Comparison of ENCODE assay signal across 1 cellular context in the genomic region with DNA sequence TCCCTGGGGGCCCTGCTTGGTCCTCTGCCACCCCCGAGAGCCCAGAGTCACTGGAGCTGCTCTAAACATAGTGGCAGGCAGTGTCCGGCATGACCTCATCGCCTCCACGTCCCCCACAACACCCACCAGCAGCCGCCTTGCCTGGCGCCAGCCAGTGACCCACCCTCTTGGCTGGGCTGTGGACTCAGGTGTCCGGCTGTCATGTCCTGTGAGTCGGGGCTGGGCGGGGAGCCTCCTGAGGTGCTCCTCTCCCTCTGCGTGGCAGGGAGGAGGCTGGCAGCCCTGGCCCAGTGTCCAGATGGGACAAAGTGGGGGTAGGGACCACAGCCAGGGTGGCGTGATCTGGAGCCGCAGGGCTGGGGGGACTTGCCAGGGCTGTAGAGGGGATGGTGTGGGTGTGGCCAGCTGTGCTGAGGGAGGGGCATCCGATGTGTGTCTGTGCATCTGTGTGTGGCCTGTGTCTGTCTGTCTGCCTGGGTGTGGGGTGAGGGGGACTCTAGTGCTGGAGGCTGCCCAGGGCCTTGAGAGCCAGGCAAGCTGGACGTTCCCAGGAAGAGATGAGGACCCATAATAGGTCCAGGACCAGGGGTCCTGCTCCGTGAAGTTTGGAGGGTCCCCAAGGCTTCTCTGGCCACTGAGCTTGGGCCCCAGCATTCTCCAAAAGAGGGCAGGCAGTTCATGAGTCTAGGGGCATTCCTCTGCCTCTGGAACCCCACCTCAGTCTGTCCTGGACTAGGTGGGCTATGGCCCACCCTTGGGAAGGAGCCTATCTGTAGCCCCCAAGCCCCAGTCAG.
TF ChIP-seq lines count a peak whose summit lies in the region.

No MANE protein-coding gene starts in this region.

TF ChIP-seq in HepG2, 621 proteins besides CTCF, POLR2A, EP300 and RAD21 (continued from another document and continues in another):
- TF ChIP-seq, protein P1, sequence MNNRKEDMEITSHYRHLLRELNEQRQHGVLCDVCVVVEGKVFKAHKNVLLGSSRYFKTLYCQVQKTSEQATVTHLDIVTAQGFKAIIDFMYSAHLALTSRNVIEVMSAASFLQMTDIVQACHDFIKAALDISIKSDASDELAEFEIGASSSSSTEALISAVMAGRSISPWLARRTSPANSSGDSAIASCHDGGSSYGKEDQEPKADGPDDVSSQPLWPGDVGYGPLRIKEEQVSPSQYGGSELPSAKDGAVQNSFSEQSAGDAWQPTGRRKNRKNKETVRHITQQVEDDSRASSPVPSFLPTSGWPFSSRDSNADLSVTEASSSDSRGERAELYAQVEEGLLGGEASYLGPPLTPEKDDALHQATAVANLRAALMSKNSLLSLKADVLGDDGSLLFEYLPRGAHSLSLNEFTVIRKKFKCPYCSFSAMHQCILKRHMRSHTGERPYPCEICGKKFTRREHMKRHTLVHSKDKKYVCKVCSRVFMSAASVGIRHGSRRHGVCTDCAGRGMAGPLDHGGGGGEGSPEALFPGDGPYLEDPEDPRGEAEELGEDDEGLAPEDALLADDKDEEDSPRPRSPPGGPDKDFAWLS (CRISPR knock-in tag; IDR thresholded peaks at IDR 0.05; ENCODE audit: borderline replicate concordance): no peak
- TF ChIP-seq PAWR (CRISPR knock-in tag; IDR thresholded peaks at IDR 0.05; ENCODE audit: borderline replicate concordance) (no peak), ISX (CRISPR knock-in tag; conservative IDR thresholded peaks at IDR 0.05) (no peak), ZMYM4 (CRISPR knock-in tag; IDR thresholded peaks at IDR 0.05) (no peak), CHD4 (IDR thresholded peaks at IDR 0.05; ENCODE audit: borderline replicate concordance, low read length) (no peak), NBN (conservative IDR thresholded peaks at IDR 0.05) (no peak), ZNF781 (CRISPR knock-in tag; IDR thresholded peaks at IDR 0.05; ENCODE audit: borderline replicate concordance, not compliant biosample characterization) (peak; percentile 25), ZNF496 (CRISPR knock-in tag; IDR thresholded peaks at IDR 0.05; ENCODE audit: insufficient replicate concordance) (no peak), KMT2B (CRISPR knock-in tag; IDR thresholded peaks at IDR 0.05) (no peak), ZNF777 (CRISPR knock-in tag; IDR thresholded peaks at IDR 0.05) (no peak), SRSF9 (IDR thresholded peaks at IDR 0.05; ENCODE audit: borderline replicate concordance, insufficient read depth, low read depth, low read length, poor library complexity, severe bottlenecking) (no peak), RAD51 (IDR thresholded peaks at IDR 0.05; ENCODE audit: borderline replicate concordance) (no peak), ZNF251 (CRISPR knock-in tag; IDR thresholded peaks at IDR 0.05) (0 out of 2 replicates have a peak, but pooled peaks have one; percentile 76), GABPB1 (CRISPR knock-in tag; IDR thresholded peaks at IDR 0.05) (0 out of 2 replicates have a peak, but pooled peaks have one; percentile 29), FOSL2 (CRISPR knock-in tag; IDR thresholded peaks at IDR 0.05) (no peak), CBX1 (IDR thresholded peaks at IDR 0.05; ENCODE audit: low read depth) (peak; percentile 32), MTF2 (CRISPR knock-in tag; IDR thresholded peaks at IDR 0.05; ENCODE audit: borderline replicate concordance) (no peak), DPF2 (CRISPR knock-in tag; IDR thresholded peaks at IDR 0.05; ENCODE audit: borderline replicate concordance, low read depth) (0 out of 2 replicates have a peak, but pooled peaks have one; percentile 39), THAP11 (CRISPR knock-in tag; IDR thresholded peaks at IDR 0.05) (no peak)
- TF ChIP-seq, protein P2, sequence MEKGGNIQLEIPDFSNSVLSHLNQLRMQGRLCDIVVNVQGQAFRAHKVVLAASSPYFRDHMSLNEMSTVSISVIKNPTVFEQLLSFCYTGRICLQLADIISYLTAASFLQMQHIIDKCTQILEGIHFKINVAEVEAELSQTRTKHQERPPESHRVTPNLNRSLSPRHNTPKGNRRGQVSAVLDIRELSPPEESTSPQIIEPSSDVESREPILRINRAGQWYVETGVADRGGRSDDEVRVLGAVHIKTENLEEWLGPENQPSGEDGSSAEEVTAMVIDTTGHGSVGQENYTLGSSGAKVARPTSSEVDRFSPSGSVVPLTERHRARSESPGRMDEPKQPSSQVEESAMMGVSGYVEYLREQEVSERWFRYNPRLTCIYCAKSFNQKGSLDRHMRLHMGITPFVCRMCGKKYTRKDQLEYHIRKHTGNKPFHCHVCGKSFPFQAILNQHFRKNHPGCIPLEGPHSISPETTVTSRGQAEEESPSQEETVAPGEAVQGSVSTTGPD (CRISPR knock-in tag; IDR thresholded peaks at IDR 0.05): no peak
- TF ChIP-seq, protein P3, sequence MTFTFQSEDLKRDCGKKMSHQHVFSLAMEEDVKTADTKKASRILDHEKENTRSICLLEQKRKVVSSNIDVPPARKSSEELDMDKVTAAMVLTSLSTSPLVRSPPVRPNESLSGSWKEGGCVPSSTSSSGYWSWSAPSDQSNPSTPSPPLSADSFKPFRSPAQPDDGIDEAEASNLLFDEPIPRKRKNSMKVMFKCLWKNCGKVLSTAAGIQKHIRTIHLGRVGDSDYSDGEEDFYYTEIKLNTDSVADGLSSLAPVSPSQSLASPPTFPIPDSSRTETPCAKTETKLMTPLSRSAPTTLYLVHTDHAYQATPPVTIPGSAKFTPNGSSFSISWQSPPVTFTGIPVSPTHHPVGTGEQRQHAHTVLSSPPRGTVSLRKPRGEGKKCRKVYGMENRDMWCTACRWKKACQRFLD (CRISPR knock-in tag; IDR thresholded peaks at IDR 0.05; ENCODE audit: borderline replicate concordance): no peak
- TF ChIP-seq, protein P4, sequence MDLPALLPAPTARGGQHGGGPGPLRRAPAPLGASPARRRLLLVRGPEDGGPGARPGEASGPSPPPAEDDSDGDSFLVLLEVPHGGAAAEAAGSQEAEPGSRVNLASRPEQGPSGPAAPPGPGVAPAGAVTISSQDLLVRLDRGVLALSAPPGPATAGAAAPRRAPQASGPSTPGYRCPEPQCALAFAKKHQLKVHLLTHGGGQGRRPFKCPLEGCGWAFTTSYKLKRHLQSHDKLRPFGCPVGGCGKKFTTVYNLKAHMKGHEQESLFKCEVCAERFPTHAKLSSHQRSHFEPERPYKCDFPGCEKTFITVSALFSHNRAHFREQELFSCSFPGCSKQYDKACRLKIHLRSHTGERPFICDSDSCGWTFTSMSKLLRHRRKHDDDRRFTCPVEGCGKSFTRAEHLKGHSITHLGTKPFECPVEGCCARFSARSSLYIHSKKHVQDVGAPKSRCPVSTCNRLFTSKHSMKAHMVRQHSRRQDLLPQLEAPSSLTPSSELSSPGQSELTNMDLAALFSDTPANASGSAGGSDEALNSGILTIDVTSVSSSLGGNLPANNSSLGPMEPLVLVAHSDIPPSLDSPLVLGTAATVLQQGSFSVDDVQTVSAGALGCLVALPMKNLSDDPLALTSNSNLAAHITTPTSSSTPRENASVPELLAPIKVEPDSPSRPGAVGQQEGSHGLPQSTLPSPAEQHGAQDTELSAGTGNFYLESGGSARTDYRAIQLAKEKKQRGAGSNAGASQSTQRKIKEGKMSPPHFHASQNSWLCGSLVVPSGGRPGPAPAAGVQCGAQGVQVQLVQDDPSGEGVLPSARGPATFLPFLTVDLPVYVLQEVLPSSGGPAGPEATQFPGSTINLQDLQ (CRISPR knock-in tag; IDR thresholded peaks at IDR 0.05): no peak
- TF ChIP-seq, protein P5, sequence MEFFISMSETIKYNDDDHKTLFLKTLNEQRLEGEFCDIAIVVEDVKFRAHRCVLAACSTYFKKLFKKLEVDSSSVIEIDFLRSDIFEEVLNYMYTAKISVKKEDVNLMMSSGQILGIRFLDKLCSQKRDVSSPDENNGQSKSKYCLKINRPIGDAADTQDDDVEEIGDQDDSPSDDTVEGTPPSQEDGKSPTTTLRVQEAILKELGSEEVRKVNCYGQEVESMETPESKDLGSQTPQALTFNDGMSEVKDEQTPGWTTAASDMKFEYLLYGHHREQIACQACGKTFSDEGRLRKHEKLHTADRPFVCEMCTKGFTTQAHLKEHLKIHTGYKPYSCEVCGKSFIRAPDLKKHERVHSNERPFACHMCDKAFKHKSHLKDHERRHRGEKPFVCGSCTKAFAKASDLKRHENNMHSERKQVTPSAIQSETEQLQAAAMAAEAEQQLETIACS (CRISPR knock-in tag; IDR thresholded peaks at IDR 0.05): no peak
- TF ChIP-seq, protein P6, sequence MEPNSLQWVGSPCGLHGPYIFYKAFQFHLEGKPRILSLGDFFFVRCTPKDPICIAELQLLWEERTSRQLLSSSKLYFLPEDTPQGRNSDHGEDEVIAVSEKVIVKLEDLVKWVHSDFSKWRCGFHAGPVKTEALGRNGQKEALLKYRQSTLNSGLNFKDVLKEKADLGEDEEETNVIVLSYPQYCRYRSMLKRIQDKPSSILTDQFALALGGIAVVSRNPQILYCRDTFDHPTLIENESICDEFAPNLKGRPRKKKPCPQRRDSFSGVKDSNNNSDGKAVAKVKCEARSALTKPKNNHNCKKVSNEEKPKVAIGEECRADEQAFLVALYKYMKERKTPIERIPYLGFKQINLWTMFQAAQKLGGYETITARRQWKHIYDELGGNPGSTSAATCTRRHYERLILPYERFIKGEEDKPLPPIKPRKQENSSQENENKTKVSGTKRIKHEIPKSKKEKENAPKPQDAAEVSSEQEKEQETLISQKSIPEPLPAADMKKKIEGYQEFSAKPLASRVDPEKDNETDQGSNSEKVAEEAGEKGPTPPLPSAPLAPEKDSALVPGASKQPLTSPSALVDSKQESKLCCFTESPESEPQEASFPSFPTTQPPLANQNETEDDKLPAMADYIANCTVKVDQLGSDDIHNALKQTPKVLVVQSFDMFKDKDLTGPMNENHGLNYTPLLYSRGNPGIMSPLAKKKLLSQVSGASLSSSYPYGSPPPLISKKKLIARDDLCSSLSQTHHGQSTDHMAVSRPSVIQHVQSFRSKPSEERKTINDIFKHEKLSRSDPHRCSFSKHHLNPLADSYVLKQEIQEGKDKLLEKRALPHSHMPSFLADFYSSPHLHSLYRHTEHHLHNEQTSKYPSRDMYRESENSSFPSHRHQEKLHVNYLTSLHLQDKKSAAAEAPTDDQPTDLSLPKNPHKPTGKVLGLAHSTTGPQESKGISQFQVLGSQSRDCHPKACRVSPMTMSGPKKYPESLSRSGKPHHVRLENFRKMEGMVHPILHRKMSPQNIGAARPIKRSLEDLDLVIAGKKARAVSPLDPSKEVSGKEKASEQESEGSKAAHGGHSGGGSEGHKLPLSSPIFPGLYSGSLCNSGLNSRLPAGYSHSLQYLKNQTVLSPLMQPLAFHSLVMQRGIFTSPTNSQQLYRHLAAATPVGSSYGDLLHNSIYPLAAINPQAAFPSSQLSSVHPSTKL (CRISPR knock-in tag; IDR thresholded peaks at IDR 0.05): no peak
- TF ChIP-seq, protein P7, sequence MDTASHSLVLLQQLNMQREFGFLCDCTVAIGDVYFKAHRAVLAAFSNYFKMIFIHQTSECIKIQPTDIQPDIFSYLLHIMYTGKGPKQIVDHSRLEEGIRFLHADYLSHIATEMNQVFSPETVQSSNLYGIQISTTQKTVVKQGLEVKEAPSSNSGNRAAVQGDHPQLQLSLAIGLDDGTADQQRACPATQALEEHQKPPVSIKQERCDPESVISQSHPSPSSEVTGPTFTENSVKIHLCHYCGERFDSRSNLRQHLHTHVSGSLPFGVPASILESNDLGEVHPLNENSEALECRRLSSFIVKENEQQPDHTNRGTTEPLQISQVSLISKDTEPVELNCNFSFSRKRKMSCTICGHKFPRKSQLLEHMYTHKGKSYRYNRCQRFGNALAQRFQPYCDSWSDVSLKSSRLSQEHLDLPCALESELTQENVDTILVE (CRISPR knock-in tag; IDR thresholded peaks at IDR 0.05): no peak
- TF ChIP-seq, protein P8, sequence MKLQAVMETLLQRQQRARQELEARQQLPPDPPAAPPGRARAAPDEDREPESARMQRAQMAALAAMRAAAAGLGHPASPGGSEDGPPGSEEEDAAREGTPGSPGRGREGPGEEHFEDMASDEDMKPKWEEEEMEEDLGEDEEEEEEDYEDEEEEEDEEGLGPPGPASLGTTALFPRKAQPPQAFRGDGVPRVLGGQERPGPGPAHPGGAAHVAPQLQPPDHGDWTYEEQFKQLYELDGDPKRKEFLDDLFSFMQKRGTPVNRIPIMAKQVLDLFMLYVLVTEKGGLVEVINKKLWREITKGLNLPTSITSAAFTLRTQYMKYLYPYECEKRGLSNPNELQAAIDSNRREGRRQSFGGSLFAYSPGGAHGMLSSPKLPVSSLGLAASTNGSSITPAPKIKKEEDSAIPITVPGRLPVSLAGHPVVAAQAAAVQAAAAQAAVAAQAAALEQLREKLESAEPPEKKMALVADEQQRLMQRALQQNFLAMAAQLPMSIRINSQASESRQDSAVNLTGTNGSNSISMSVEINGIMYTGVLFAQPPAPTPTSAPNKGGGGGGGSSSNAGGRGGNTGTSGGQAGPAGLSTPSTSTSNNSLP (IDR thresholded peaks at IDR 0.05; ENCODE audit: low read depth, low read length): no peak
- TF ChIP-seq, protein P9, sequence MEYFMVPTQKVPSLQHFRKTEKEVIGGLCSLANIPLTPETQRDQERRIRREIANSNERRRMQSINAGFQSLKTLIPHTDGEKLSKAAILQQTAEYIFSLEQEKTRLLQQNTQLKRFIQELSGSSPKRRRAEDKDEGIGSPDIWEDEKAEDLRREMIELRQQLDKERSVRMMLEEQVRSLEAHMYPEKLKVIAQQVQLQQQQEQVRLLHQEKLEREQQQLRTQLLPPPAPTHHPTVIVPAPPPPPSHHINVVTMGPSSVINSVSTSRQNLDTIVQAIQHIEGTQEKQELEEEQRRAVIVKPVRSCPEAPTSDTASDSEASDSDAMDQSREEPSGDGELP (IDR thresholded peaks at IDR 0.05; ENCODE audit: borderline replicate concordance, low read depth): peak; percentile 18; the same call in 1 of the 2 replicates
- TF ChIP-seq, protein P10, sequence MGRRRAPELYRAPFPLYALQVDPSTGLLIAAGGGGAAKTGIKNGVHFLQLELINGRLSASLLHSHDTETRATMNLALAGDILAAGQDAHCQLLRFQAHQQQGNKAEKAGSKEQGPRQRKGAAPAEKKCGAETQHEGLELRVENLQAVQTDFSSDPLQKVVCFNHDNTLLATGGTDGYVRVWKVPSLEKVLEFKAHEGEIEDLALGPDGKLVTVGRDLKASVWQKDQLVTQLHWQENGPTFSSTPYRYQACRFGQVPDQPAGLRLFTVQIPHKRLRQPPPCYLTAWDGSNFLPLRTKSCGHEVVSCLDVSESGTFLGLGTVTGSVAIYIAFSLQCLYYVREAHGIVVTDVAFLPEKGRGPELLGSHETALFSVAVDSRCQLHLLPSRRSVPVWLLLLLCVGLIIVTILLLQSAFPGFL (CRISPR knock-in tag; IDR thresholded peaks at IDR 0.05): 0 out of 2 replicates have a peak, but pooled peaks have one; percentile 7
- TF ChIP-seq, protein P11, sequence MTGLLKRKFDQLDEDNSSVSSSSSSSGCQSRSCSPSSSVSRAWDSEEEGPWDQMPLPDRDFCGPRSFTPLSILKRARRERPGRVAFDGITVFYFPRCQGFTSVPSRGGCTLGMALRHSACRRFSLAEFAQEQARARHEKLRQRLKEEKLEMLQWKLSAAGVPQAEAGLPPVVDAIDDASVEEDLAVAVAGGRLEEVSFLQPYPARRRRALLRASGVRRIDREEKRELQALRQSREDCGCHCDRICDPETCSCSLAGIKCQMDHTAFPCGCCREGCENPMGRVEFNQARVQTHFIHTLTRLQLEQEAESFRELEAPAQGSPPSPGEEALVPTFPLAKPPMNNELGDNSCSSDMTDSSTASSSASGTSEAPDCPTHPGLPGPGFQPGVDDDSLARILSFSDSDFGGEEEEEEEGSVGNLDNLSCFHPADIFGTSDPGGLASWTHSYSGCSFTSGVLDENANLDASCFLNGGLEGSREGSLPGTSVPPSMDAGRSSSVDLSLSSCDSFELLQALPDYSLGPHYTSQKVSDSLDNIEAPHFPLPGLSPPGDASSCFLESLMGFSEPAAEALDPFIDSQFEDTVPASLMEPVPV (CRISPR knock-in tag; IDR thresholded peaks at IDR 0.05): no peak
- TF ChIP-seq, protein P12, sequence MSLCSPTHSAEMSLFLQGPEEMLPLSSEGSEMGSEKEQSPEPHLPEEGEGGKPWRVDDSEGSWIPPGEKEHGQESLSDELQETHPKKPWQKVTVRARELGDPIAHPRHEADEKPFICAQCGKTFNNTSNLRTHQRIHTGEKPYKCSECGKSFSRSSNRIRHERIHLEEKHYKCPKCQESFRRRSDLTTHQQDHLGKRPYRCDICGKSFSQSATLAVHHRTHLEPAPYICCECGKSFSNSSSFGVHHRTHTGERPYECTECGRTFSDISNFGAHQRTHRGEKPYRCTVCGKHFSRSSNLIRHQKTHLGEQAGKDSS (CRISPR knock-in tag; IDR thresholded peaks at IDR 0.05; ENCODE audit: borderline replicate concordance, low read depth): peak; percentile 32; the same call in 1 of the 2 replicates
